In genomic region chr21:33266784-33267135, GRCh38 we compare ENCODE assay signal across 8 cellular contexts. TPM values are rescaled to one million over a fixed set of nuclear protein-coding genes. Genes with fewer than 3 reads are reported as not detected.
DNase-seq lines count a peak whose midpoint lies in the region; ATAC-seq and TF ChIP-seq lines count a peak whose summit lies in the region.

No MANE protein-coding gene starts in this region.

- H3K9me3 ChIP-seq in colonic mucosa, result no peaks in the 10 kb centered on the region
- no peaks in the 10 kb centered on the region for H3K9me3 ChIP-seq in mucosa of rectum (ENCODE audit: control insufficient read depth in 2 of 2, low read length in 2 of 2)
- no peaks in the 10 kb centered on the region for H3K9me3 ChIP-seq in upper lobe of right lung

- ATAC-seq in GM18867 (IDR thresholded peaks at IDR 0.05; ENCODE audit: unreplicated experiment) (peak; percentile 21), upper lobe of right lung (peak; percentile 12), HG03520 (IDR thresholded peaks at IDR 0.05; ENCODE audit: unreplicated experiment) (no peak)

- POLR2A ChIA-PET in RWPE1 (lab: Yijun Ruan, JAX; ENCODE audit: low non-redundant PET), result interaction anchor here (0.5 to 1.0 kb wide), 2 partner anchors 58 to 183 kb away, joined by 3 read pairs; partner anchors contain the start of gene IFNAR1

- peak overlapping the region; percentile 91 for H3K4me3 ChIP-seq in colonic mucosa
- H3K4me3 ChIP-seq in mucosa of rectum (ENCODE audit: low read length in 2 of 2), result peak overlapping the region; percentile 71 to 92
- peak overlapping the region; percentile 88 for H3K4me3 ChIP-seq in upper lobe of right lung

- no peaks in the 10 kb centered on the region for H3K27me3 ChIP-seq in colonic mucosa
- no peaks in the 10 kb centered on the region for H3K27me3 ChIP-seq in mucosa of rectum (ENCODE audit: control insufficient read depth in 2 of 2, insufficient read depth in 2 of 2, low read length in 2 of 2)
- H3K27me3 ChIP-seq in upper lobe of right lung, result no peaks in the 10 kb centered on the region

- H3K36me3 ChIP-seq in colonic mucosa, result no peaks in the 10 kb centered on the region
- peaks cover 8 to 12% of the 10 kb centered on the region in 2 donors for H3K36me3 ChIP-seq in mucosa of rectum (ENCODE audit: control insufficient read depth in 2 of 2, insufficient read depth in 2 of 2, low read length in 2 of 2)
- peaks cover 13% of the 10 kb centered on the region for H3K36me3 ChIP-seq in upper lobe of right lung

- H3K27ac ChIP-seq in RWPE1 (peak overlapping the region; percentile 76), colonic mucosa (peak overlapping the region; percentile 92), mucosa of rectum (ENCODE audit: low read depth in 2 of 2, low read length in 2 of 2) (peak overlapping the region; percentile 90 to 94), upper lobe of right lung (peak overlapping the region; percentile 91)

- H3K9ac ChIP-seq in colonic mucosa (ENCODE audit: low read depth in 2 of 2, low read length in 2 of 2), result peak overlapping the region; percentile 95 to 97
- H3K9ac ChIP-seq in mucosa of rectum (ENCODE audit: low read depth in 1 of 2, low read length in 2 of 2), result peak overlapping the region; percentile 86 to 99

- intact Hi-C loops in colonic mucosa (cut with DNase I), result loop anchor here (5.0 kb wide), 1 partner anchor 69 kb away; no protein-coding TSS in a partner anchor
- intact Hi-C loops in upper lobe of right lung (cut with DNase I), result no loop called here

- no peak for DNase-seq in RWPE1 (ENCODE audit: low spot score)
- DNase-seq in colonic mucosa, result peak; percentile 35
- DNase-seq in upper lobe of right lung, result peak; percentile 75
- no peak for DNase-seq in NCI-H524 treated with DMSO at 0.1 percent for 48 hours (lab: John Stamatoyannopoulos, UW)
- DNase-seq in NCI-H1694 (lab: John Stamatoyannopoulos, UW), result no peak

- CTCF ChIA-PET in RWPE1 (lab: Yijun Ruan, JAX), result no interaction called here

- peaks cover 5% of the 10 kb centered on the region for H3K4me1 ChIP-seq in colonic mucosa
- H3K4me1 ChIP-seq in mucosa of rectum (ENCODE audit: control insufficient read depth in 2 of 2, insufficient read depth in 2 of 2, low read length in 2 of 2), result peaks cover 36 to 38% of the 10 kb centered on the region in 2 donors
- H3K4me1 ChIP-seq in upper lobe of right lung, result peaks cover 36% of the 10 kb centered on the region

- TF ChIP-seq CTCF in RWPE1 (conservative IDR thresholded peaks at IDR 0.05; ENCODE audit: low read depth) (no peak), colonic mucosa (IDR thresholded peaks at IDR 0.05) (no peak), upper lobe of right lung (IDR thresholded peaks at IDR 0.05) (no peak)

RNA-seq across cellular contexts. Expression of gene IL10RB, which starts 0.6 kb away (rescaled TPM):
- total RNA-seq in colonic mucosa, result 10 to 100 TPM; 48.0 to 86.3 TPM
- 47.1 TPM for total RNA-seq in upper lobe of right lung

RNA-seq across cellular contexts. Expression of gene IFNAR2, which starts 37.0 kb away (rescaled TPM):
- total RNA-seq in colonic mucosa (10 to 100 TPM in 1 of 2 donors, 1 to 10 TPM in 1; 7.0 to 19.5 TPM), upper lobe of right lung (32.4 TPM)

RNA-seq across cellular contexts. Expression of gene IFNAR1, which starts 58.0 kb away (rescaled TPM):
- total RNA-seq in colonic mucosa, result 10 to 100 TPM; 32.3 to 62.2 TPM
- 72.1 TPM for total RNA-seq in upper lobe of right lung

Comparison
In these comparisons a context has a peak if more than half of its experiments do, and no peak if none do; other contexts are left out.
1. DNase-seq: peak in colonic mucosa (single experiment) and upper lobe of right lung (single experiment); none in RWPE1 (single experiment), NCI-H524 treated with DMSO at 0.1 percent for 48 hours (single experiment) and NCI-H1694 (single experiment).
2. Peak in every context shown above with its lines, with median percentiles within 50 percentile points of each other: H3K27ac ChIP-seq and H3K4me3 ChIP-seq.